ENCODE assay signal across 12 cellular contexts in the genomic region with DNA sequence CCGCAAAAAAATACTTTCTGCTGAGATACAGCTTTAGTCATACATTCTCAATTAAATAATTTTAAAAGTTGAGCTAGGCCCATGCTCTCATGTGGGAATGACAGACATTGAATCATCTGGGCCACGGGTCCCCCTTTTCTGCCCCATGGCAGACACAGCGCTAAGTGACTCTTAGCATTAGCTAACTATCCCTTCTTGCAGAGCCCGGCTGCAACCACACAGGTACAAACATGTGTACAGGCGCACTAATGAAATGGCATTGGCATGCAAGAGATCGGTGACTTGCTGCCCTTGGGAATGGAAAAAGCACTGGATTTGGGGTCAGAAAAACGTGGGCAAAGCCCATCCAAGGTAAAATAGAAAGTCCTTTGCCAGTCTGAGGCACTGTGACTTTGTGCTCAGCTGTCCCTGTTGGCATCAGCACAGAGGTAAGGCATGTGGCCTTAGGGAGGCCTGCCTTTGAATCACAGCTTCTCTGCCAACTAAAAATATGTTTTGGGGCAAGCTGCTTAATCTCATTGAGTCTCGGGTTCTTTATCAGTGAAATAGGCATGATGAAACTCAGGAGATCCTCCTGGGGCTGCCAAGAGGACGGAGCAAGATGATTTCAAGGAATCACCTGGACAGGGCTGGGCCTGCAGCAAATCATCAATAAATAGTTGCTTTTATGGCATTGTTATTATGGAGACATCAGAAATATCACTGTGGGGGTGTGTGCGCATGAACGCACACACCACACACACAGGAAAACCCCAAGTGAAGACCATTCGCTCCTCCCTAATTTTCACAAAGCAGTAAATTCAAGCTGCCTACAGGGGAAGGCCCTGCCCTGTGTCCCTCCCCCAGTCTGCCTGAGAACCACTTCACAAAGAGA. TPM values are rescaled to one million over a fixed set of nuclear protein-coding genes. Genes with fewer than 3 reads are reported as not detected.
DNase-seq lines count a peak whose midpoint lies in the region; ATAC-seq and TF ChIP-seq lines count a peak whose summit lies in the region.
"Had no signal": no experiment of that assay in that cellular context is flagged by ENCODE, and none has a peak within 500 bp of the region (broad histone marks: within the 10 kb centered on the region; RNA-seq: fewer than 3 reads in every experiment).

No MANE protein-coding gene starts in this region.

- H2AK5ac ChIP-seq in neuronal stem cell (ENCODE audit: low read depth, low read length) = no peak overlapping the region

- H3K4me3 ChIP-seq in GM12865 (ENCODE audit: low read depth, low read length) (no peak overlapping the region), neuronal stem cell (ENCODE audit: low read length in 2 of 2) (no peak overlapping the region)

- H3K27me3 ChIP-seq in neuronal stem cell (ENCODE audit: control insufficient read depth in 3 of 3, insufficient read depth in 3 of 3, low read depth in 1 of 3, low read length in 3 of 3) = no peaks in the 10 kb centered on the region

- H3K23ac ChIP-seq in neuronal stem cell (ENCODE audit: low read depth, low read length, poor library complexity) = no peak overlapping the region

- no peak overlapping the region for H2BK12ac ChIP-seq in neuronal stem cell (ENCODE audit: low read length)

- no peak overlapping the region for H3K9ac ChIP-seq in neuronal stem cell (ENCODE audit: low read depth, low read length, poor library complexity)

- H2BK5ac ChIP-seq in neuronal stem cell (ENCODE audit: low read length) = no peak overlapping the region

- no peak overlapping the region for H4K91ac ChIP-seq in neuronal stem cell (ENCODE audit: low read depth, low read length, poor library complexity)

- H3K4ac ChIP-seq in neuronal stem cell (ENCODE audit: low read length) = no peak overlapping the region

- no peak overlapping the region for H2BK120ac ChIP-seq in neuronal stem cell (ENCODE audit: low read depth, low read length)

- H4K8ac ChIP-seq in neuronal stem cell (ENCODE audit: low read depth, low read length) = no peak overlapping the region

- no peak overlapping the region for H3K27ac ChIP-seq in neuronal stem cell (replicated peaks; ENCODE audit: low read length)

- intact Hi-C loops in sciatic nerve (cut with DNase I) = no loop called here

- H3K79me1 ChIP-seq in neuronal stem cell (ENCODE audit: low read depth, low read length) = no peaks in the 10 kb centered on the region

- peak; percentile 15 for DNase-seq in GM12865 (ENCODE audit: low read depth)
- no peak for DNase-seq in sciatic nerve (ENCODE audit: low spot score)
- DNase-seq in neuronal stem cell (ENCODE audit: low spot score) = no peak
- no peak for DNase-seq in DMS 273 treated with DMSO at 0.1 percent for 48 hours (lab: John Stamatoyannopoulos, UW)
- DNase-seq in DMS114 treated with DMSO at 0.1 percent for 48 hours (lab: John Stamatoyannopoulos, UW; ENCODE audit: unreplicated experiment) = no peak
- DNase-seq: activated naive CD4-positive, alpha-beta T cell treated with anti-CD3 and anti-CD28 coated beads, Interleukin-2, amount 10 ng/mL, durations not matched to agents 7 days and 5 days; DND-41; OCI-M1; stimulated activated CD4-positive, alpha-beta T cell treated with anti-CD3 and anti-CD28 coated beads, Interleukin-15, amount 100 ng/mL, for 24 hours had no signal

- ATAC-seq in GM19351 (IDR thresholded peaks at IDR 0.05; ENCODE audit: unreplicated experiment) = peak; percentile 65
- peak; percentile 58 for ATAC-seq in HG03469 (IDR thresholded peaks at IDR 0.05; ENCODE audit: unreplicated experiment)
- peak; percentile 33 for ATAC-seq in esophagus mucosa
- ATAC-seq in sciatic nerve = no peak

- H3K36me3 ChIP-seq in neuronal stem cell (replicated peaks in 1 of 2; ENCODE audit: control insufficient read depth in 2 of 2, insufficient read depth in 2 of 2, low read length in 2 of 2) = no peaks in the 10 kb centered on the region

- H3K4me1 ChIP-seq in neuronal stem cell (ENCODE audit: control insufficient read depth in 2 of 2, insufficient read depth in 1 of 2, low read depth in 1 of 2, low read length in 2 of 2) = no peaks in the 10 kb centered on the region

- peaks cover 0 to 2% of the 10 kb centered on the region in 2 donors for H3K9me3 ChIP-seq in neuronal stem cell (replicated peaks in 1 of 2; ENCODE audit: control insufficient read depth in 2 of 2, insufficient read depth in 1 of 2, low read depth in 1 of 2, low read length in 2 of 2)

- no peak overlapping the region for H3K4me2 ChIP-seq in neuronal stem cell (ENCODE audit: insufficient read depth, low read length, poor library complexity, severe bottlenecking)

- no peak for TF ChIP-seq CTCF in GM12865 (IDR thresholded peaks at IDR 0.05; ENCODE audit: insufficient read depth, low read depth, low read length, missing control alignments)

- no peak overlapping the region for H2BK15ac ChIP-seq in neuronal stem cell (ENCODE audit: low read length)

- no peak overlapping the region for H3K18ac ChIP-seq in neuronal stem cell (ENCODE audit: low read length)

- no peak overlapping the region for H3K14ac ChIP-seq in neuronal stem cell (ENCODE audit: low read length)

- WGBS in neuronal stem cell (ENCODE audit: extremely low coverage in 2 of 2, insufficient read length in 2 of 2, insufficient replicate concordance in 1 of 2), 2 donors = no CpG with 5 or more reads among the region's 12 CpGs

- no peak overlapping the region for H2AFZ ChIP-seq in neuronal stem cell (ENCODE audit: low read length)

RNA-seq across cellular contexts. Expression of a gene that starts 54.2 kb away (rescaled TPM):
- 3.4 TPM for total RNA-seq in esophagus mucosa
- total RNA-seq in sciatic nerve = 5.3 TPM
- 13.8 TPM for polyA plus RNA-seq in neuronal stem cell (2013, experiment 1 of 2)
- polyA plus RNA-seq in neuronal stem cell (2013, experiment 2 of 2) = 14.4 TPM
